ENCODE assay signal across 19 cellular contexts in genomic region chr19:44908074-44908835, GRCh38. TPM values are rescaled to one million over a fixed set of nuclear protein-coding genes. Genes with fewer than 3 reads are reported as not detected.
DNase-seq lines count a peak whose midpoint lies in the region; ATAC-seq and TF ChIP-seq lines count a peak whose summit lies in the region.
"Had no signal": no experiment of that assay in that cellular context is flagged by ENCODE, and none has a peak within 500 bp of the region (broad histone marks: within the 10 kb centered on the region; RNA-seq: fewer than 3 reads in every experiment).

No MANE protein-coding gene starts in this region.

- peak overlapping the region; percentile 27; the same call in 1 of the 2 replicates for H3K27ac Mint-ChIP-seq in GM23338
- H3K27ac Mint-ChIP-seq in endothelial cell (ENCODE audit: unreplicated experiment) = no peak overlapping the region
- no peak overlapping the region for H3K27ac Mint-ChIP-seq in nephron progenitor cell
- H3K27ac Mint-ChIP-seq: CD8-positive, alpha-beta T cell had no signal

- DNase-seq in GM23338 (ENCODE audit: low spot score) (no peak), NT2/D1 (ENCODE audit: low read depth, low spot score) (no peak), endothelial cell (ENCODE audit: low spot score) (no peak), nephron progenitor cell (no peak), NCI-H2107 treated with DMSO at 0.1 percent for 48 hours (lab: John Stamatoyannopoulos, UW; ENCODE audit: unreplicated experiment) (no peak), DMS114 treated with DMSO at 0.1 percent for 48 hours (lab: John Stamatoyannopoulos, UW; ENCODE audit: unreplicated experiment) (no peak), OCI-M1 (lab: John Stamatoyannopoulos, UW) (no peak)
- DNase-seq: CD8-positive, alpha-beta T cell; DMS79 treated with DMSO at 0.1 percent for 48 hours; NCI-H1092 treated with DMSO at 0.1 percent for 48 hours; NCI-H146; NCI-H2081; NCI-H446 treated with DMSO at 0.1 percent for 48 hours; SHP77 had no signal

- H4K20me1 ChIP-seq in GM23338 (replicated peaks; ENCODE audit: insufficient read depth) = no peaks in the 10 kb centered on the region; the same call in 1 of the 2 replicates

- H3K4me3 Mint-ChIP-seq in GM23338 = no peak overlapping the region; the same call in 2 of the 3 replicates
- peak overlapping the region; percentile 37 for H3K4me3 Mint-ChIP-seq in endothelial cell (ENCODE audit: unreplicated experiment)
- H3K4me3 Mint-ChIP-seq in nephron progenitor cell = peak overlapping the region; percentile 37
- H3K4me3 Mint-ChIP-seq: CD8-positive, alpha-beta T cell had no signal

- H3K36me3 Mint-ChIP-seq in GM23338 (ENCODE audit: low read depth) = peaks cover 40% of the 10 kb centered on the region
- H3K36me3 Mint-ChIP-seq in endothelial cell (ENCODE audit: low read depth, unreplicated experiment) = peaks cover 8% of the 10 kb centered on the region
- no peaks in the 10 kb centered on the region for H3K36me3 Mint-ChIP-seq in nephron progenitor cell (ENCODE audit: low read depth)

- H3K9ac ChIP-seq in NT2/D1 (ENCODE audit: insufficient read length, low read depth) = peak overlapping the region; percentile 51
- H3K9ac ChIP-seq: BLaER1 had no signal

- no peaks in the 10 kb centered on the region for H3K27me3 ChIP-seq in GM23338 (ENCODE audit: insufficient read depth)
- no peaks in the 10 kb centered on the region for H3K27me3 ChIP-seq in NT2/D1 (ENCODE audit: insufficient read depth, insufficient read length)

- H3K79me2 ChIP-seq in GM23338 (replicated peaks; ENCODE audit: insufficient read depth) = peaks cover 17% of the 10 kb centered on the region

- no peaks in the 10 kb centered on the region for H3K9me2 ChIP-seq in GM23338 (ENCODE audit: insufficient read depth)

- ATAC-seq in GM23338 (no peak), HG02610 (IDR thresholded peaks at IDR 0.05; ENCODE audit: unreplicated experiment) (no peak)
- ATAC-seq: CD8-positive, alpha-beta T cell had no signal

- H3K9me3 Mint-ChIP-seq in GM23338 = peaks cover 2% of the 10 kb centered on the region; the same call in 1 of the 3 replicates
- no peaks in the 10 kb centered on the region for H3K9me3 Mint-ChIP-seq in endothelial cell (ENCODE audit: unreplicated experiment)
- no peaks in the 10 kb centered on the region for H3K9me3 Mint-ChIP-seq in nephron progenitor cell
- H3K9me3 Mint-ChIP-seq: CD8-positive, alpha-beta T cell had no signal

- H3K4me2 ChIP-seq in GM23338 = no peak overlapping the region
- H3K4me2 ChIP-seq: BLaER1 had no signal

- peaks cover 39% of the 10 kb centered on the region for H3K4me1 Mint-ChIP-seq in GM23338
- no peaks in the 10 kb centered on the region for H3K4me1 Mint-ChIP-seq in endothelial cell (ENCODE audit: unreplicated experiment)
- H3K4me1 Mint-ChIP-seq in nephron progenitor cell = peaks cover 46% of the 10 kb centered on the region

- H2AFZ ChIP-seq in GM23338 = no peak overlapping the region

- H3K9me3 ChIP-seq in NT2/D1 (ENCODE audit: insufficient read depth, low read length) = no peaks in the 10 kb centered on the region
- H3K9me3 ChIP-seq: BLaER1 had no signal

- H3K27me3 Mint-ChIP-seq in GM23338 (ENCODE audit: insufficient read depth, low read depth, poor library complexity) = peaks cover 41% of the 10 kb centered on the region
- H3K27me3 Mint-ChIP-seq in endothelial cell (ENCODE audit: unreplicated experiment) = peaks cover 12% of the 10 kb centered on the region
- peaks cover 11% of the 10 kb centered on the region for H3K27me3 Mint-ChIP-seq in nephron progenitor cell (ENCODE audit: low read depth, poor library complexity)

- H3K27ac ChIP-seq in GM23338 (ENCODE audit: low read depth) = no peak overlapping the region
- H3K27ac ChIP-seq: BLaER1 had no signal

- H3K4me3 ChIP-seq in GM23338 = no peak overlapping the region
- H3K4me3 ChIP-seq in NT2/D1 (ENCODE audit: insufficient read length, low read depth) = no peak overlapping the region
- H3K4me3 ChIP-seq: BLaER1 had no signal

- H3K4me1 ChIP-seq in GM23338 (ENCODE audit: insufficient read depth) (peaks cover 26% of the 10 kb centered on the region), NT2/D1 (ENCODE audit: insufficient read depth, insufficient read length) (peaks cover 22% of the 10 kb centered on the region)

- H3K36me3 ChIP-seq in GM23338 (ENCODE audit: insufficient read depth) (peaks cover 17% of the 10 kb centered on the region), NT2/D1 (ENCODE audit: insufficient read depth, insufficient read length, low read length) (peaks cover 39% of the 10 kb centered on the region)

- H3F3A ChIP-seq in GM23338 (replicated peaks; ENCODE audit: low read depth) = peaks cover 47% of the 10 kb centered on the region

- no peak for TF ChIP-seq CTCF in GM23338 (conservative IDR thresholded peaks at IDR 0.05; ENCODE audit: low read depth in 2 of 2)
- no peak for TF ChIP-seq CTCF in endothelial cell (IDR thresholded peaks at IDR 0.05; ENCODE audit: unreplicated experiment)
- no peak for TF ChIP-seq CTCF in nephron progenitor cell (IDR thresholded peaks at IDR 0.05)

TF ChIP-seq in GM23338, 12 proteins besides CTCF, POLR2A, EP300 and RAD21 (continues in another document):
- no peak for TF ChIP-seq JUNB (IDR thresholded peaks at IDR 0.05; ENCODE audit: unreplicated experiment)
- TF ChIP-seq ETS1 (IDR thresholded peaks at IDR 0.05) = no peak
- no peak for TF ChIP-seq POLR2AphosphoS5 (IDR thresholded peaks at IDR 0.05; ENCODE audit: low read depth)
- no peak for TF ChIP-seq STAT1 (IDR thresholded peaks at IDR 0.05; ENCODE audit: unreplicated experiment)
- TF ChIP-seq ZNF331 (CRISPR knock-in tag; IDR thresholded peaks at IDR 0.05; ENCODE audit: low read depth) = no peak
- no peak for TF ChIP-seq EZH2phosphoT487 (IDR thresholded peaks at IDR 0.05; ENCODE audit: unreplicated experiment)
- TF ChIP-seq REST (IDR thresholded peaks at IDR 0.05; ENCODE audit: unreplicated experiment) = no peak
- no peak for TF ChIP-seq CREB1 (CRISPR knock-in tag; IDR thresholded peaks at IDR 0.05; ENCODE audit: low read depth)
- TF ChIP-seq ZNF114 (CRISPR knock-in tag; IDR thresholded peaks at IDR 0.05) = no peak
- no peak for TF ChIP-seq NANOG (IDR thresholded peaks at IDR 0.05; ENCODE audit: borderline replicate concordance)
- TF ChIP-seq EZH2 (IDR thresholded peaks at IDR 0.05; ENCODE audit: low read depth, unreplicated experiment) = no peak

RNA-seq across cellular contexts. Expression of gene APOE, which starts 2.7 kb away (rescaled TPM):
- total RNA-seq in GM23338 (2014; rRNA removed; shearing (Covaris generic)) = 1,391 and 1,438 TPM in 2 replicates
- 1,133 and 1,232 TPM in 2 replicates for polyA plus RNA-seq in GM23338 (2016; fragmentation: Nextera tagmentation; extraction: Ambion mirVana)
- 258 TPM for total RNA-seq in endothelial cell (ENCODE audit: unreplicated experiment)

RNA-seq across cellular contexts. Expression of gene APOC1, which starts 6.2 kb away (rescaled TPM):
- 25.4 and 26.8 TPM in 2 replicates for total RNA-seq in GM23338 (2014; rRNA removed; shearing (Covaris generic))
- polyA plus RNA-seq in GM23338 (2016; fragmentation: Nextera tagmentation; extraction: Ambion mirVana) = 221 and 252 TPM in 2 replicates
- 44.8 TPM for total RNA-seq in endothelial cell (ENCODE audit: unreplicated experiment)
- total RNA-seq: CD8-positive, alpha-beta T cell; H4 had no signal

RNA-seq across cellular contexts. Expression of gene TOMM40, which starts 17.2 kb away (rescaled TPM):
- 233 and 273 TPM in 2 replicates for total RNA-seq in GM23338 (2014; rRNA removed; shearing (Covaris generic))
- 135 and 142 TPM in 2 replicates for polyA plus RNA-seq in GM23338 (2016; fragmentation: Nextera tagmentation; extraction: Ambion mirVana)
- total RNA-seq in endothelial cell (ENCODE audit: unreplicated experiment) = 60.5 TPM

RNA-seq across cellular contexts. Expression of gene APOC4, which starts 33.8 kb away (rescaled TPM):
- not detected in 2 replicates for total RNA-seq in GM23338 (2014; rRNA removed; shearing (Covaris generic))
- not detected in 2 replicates for polyA plus RNA-seq in GM23338 (2016; fragmentation: Nextera tagmentation; extraction: Ambion mirVana)
- total RNA-seq in endothelial cell (ENCODE audit: unreplicated experiment) = not detected
- total RNA-seq: A673; CD8-positive, alpha-beta T cell; H4; LHCN-M2 had no signal

RNA-seq across cellular contexts. Expression of gene APOC2, which starts 37.6 kb away (rescaled TPM):
- total RNA-seq in GM23338 (2014; rRNA removed; shearing (Covaris generic)) = not detected in 2 replicates
- polyA plus RNA-seq in GM23338 (2016; fragmentation: Nextera tagmentation; extraction: Ambion mirVana) = not detected in 2 replicates
- total RNA-seq in endothelial cell (ENCODE audit: unreplicated experiment) = not detected
- total RNA-seq: A673; CD8-positive, alpha-beta T cell; H4; LHCN-M2 had no signal
